Comparison of ENCODE assay signal across 1 cellular context in genomic region chr7:140696679-140697446, GRCh38.
TF ChIP-seq lines count a peak whose summit lies in the region.

Gene NDUFB2 (plus strand): TSS chr7:140696708. CDS start chr7:140696745, 37 bp downstream.

TF ChIP-seq in K562, 482 proteins besides CTCF, POLR2A, EP300 and RAD21 (continued from another document and continues in another):
- TF ChIP-seq TSHZ1 (CRISPR knock-in tag; IDR thresholded peaks at IDR 0.05), result no peak
- peak; percentile 95; the same call in 1 of the 2 replicates for TF ChIP-seq ZNF609 (CRISPR knock-in tag; IDR thresholded peaks at IDR 0.05; ENCODE audit: borderline replicate concordance)
- no peak for TF ChIP-seq ZNF174 (CRISPR knock-in tag; IDR thresholded peaks at IDR 0.05)
- no peak; a peak in 1 of 4 replicates for TF ChIP-seq FOXA3 (CRISPR knock-in tag; conservative IDR thresholded peaks at IDR 0.05 in 1 of 2, IDR thresholded peaks at IDR 0.05 in 1 of 2)
- no peak for TF ChIP-seq FOXJ2 (tag; IDR thresholded peaks at IDR 0.05)
- peak; percentile 70; the same call in 1 of the 2 replicates for TF ChIP-seq GMEB1 (CRISPR knock-in tag; IDR thresholded peaks at IDR 0.05)
- no peak for TF ChIP-seq ESRRB (CRISPR knock-in tag; IDR thresholded peaks at IDR 0.05; ENCODE audit: borderline replicate concordance)
- 0 out of 2 replicates have a peak, but pooled peaks have one; percentile 6 for TF ChIP-seq MAFK (IDR thresholded peaks at IDR 0.05; ENCODE audit: low read length)
- TF ChIP-seq FOXJ3 (CRISPR knock-in tag; IDR thresholded peaks at IDR 0.05), result no peak
- no peak for TF ChIP-seq TEAD4 (IDR thresholded peaks at IDR 0.05; ENCODE audit: low read length)
- TF ChIP-seq TEAD4 (CRISPR knock-in tag; IDR thresholded peaks at IDR 0.05; ENCODE audit: borderline replicate concordance), result no peak
- TF ChIP-seq ZNF507 (tag; conservative IDR thresholded peaks at IDR 0.05), result no peak
- peak; percentile 91; the same call in 1 of the 2 replicates for TF ChIP-seq THAP7 (CRISPR knock-in tag; IDR thresholded peaks at IDR 0.05)
- TF ChIP-seq FOXM1 (IDR thresholded peaks at IDR 0.05; ENCODE audit: low read depth), result no peak
- peak; percentile 95 for TF ChIP-seq FOXM1 (CRISPR knock-in tag; IDR thresholded peaks at IDR 0.05; ENCODE audit: low read depth)
- peak; percentile 63 for TF ChIP-seq KAT2B (IDR thresholded peaks at IDR 0.05; ENCODE audit: low read depth, low read length)
- no peak; the same call in 1 of the 2 replicates for TF ChIP-seq BHLHE40 (IDR thresholded peaks at IDR 0.05; ENCODE audit: low read length)
- peak; percentile 79 for TF ChIP-seq ZBTB1 (CRISPR knock-in tag; IDR thresholded peaks at IDR 0.05; ENCODE audit: borderline replicate concordance, low read depth)
- TF ChIP-seq TAF9B (IDR thresholded peaks at IDR 0.05; ENCODE audit: partially characterized antibody), result peak; percentile 2
- TF ChIP-seq FIP1L1 (IDR thresholded peaks at IDR 0.05; ENCODE audit: low read depth, low read length, poor library complexity, severe bottlenecking), result peak; percentile 82
- peak; percentile 83; the same call in 1 of the 2 replicates for TF ChIP-seq PML (IDR thresholded peaks at IDR 0.05; ENCODE audit: low read length)
- no peak for TF ChIP-seq BRD9 (IDR thresholded peaks at IDR 0.05; ENCODE audit: low read depth, partially characterized antibody)
- TF ChIP-seq FOXK1 (CRISPR knock-in tag; IDR thresholded peaks at IDR 0.05; ENCODE audit: borderline replicate concordance), result peak; percentile 87; the same call in 1 of the 2 replicates
- TF ChIP-seq NFYB (IDR thresholded peaks at IDR 0.05; ENCODE audit: extremely low read depth, insufficient read length), result no peak
- peak; percentile 63 for TF ChIP-seq ELF2 (CRISPR knock-in tag; IDR thresholded peaks at IDR 0.05)
- TF ChIP-seq THRA (IDR thresholded peaks at IDR 0.05), result no peak
- no peak for TF ChIP-seq SMARCC2 (IDR thresholded peaks at IDR 0.05; ENCODE audit: low read depth)
- peak; percentile 75; the same call in 1 of the 2 replicates for TF ChIP-seq E2F1 (CRISPR knock-in tag; IDR thresholded peaks at IDR 0.05)
- TF ChIP-seq PKNOX1 (IDR thresholded peaks at IDR 0.05), result no peak
- peak; percentile 88 for TF ChIP-seq ZNF431 (CRISPR knock-in tag; IDR thresholded peaks at IDR 0.05)
- TF ChIP-seq IRF1 (CRISPR knock-in tag; IDR thresholded peaks at IDR 0.05; ENCODE audit: borderline replicate concordance), result no peak
- TF ChIP-seq POU5F1 (IDR thresholded peaks at IDR 0.05; ENCODE audit: borderline replicate concordance, low read depth, low read length, partially characterized antibody), result no peak
- TF ChIP-seq RBM15 (IDR thresholded peaks at IDR 0.05; ENCODE audit: insufficient read depth, low read length), result no peak
- TF ChIP-seq ARHGAP35 (IDR thresholded peaks at IDR 0.05; ENCODE audit: partially characterized antibody), result no peak
- TF ChIP-seq PHB (CRISPR knock-in tag; IDR thresholded peaks at IDR 0.05), result peak; percentile 78
- TF ChIP-seq ETS2 (tag; IDR thresholded peaks at IDR 0.05; ENCODE audit: borderline replicate concordance, poor library complexity, severe bottlenecking), result no peak
- TF ChIP-seq ZBTB2 (IDR thresholded peaks at IDR 0.05), result no peak
- peak; percentile 99 for TF ChIP-seq KDM5B (IDR thresholded peaks at IDR 0.05; ENCODE audit: insufficient replicate concordance, low read depth, low read length)
- no peak for TF ChIP-seq SREBF1 (IDR thresholded peaks at IDR 0.05; ENCODE audit: borderline replicate concordance, low read depth, low read length)
- 0 out of 4 replicates have a peak, but pooled peaks of 1 of the 2 experiments have one; percentile 18 for TF ChIP-seq ETV6 (IDR thresholded peaks at IDR 0.05; ENCODE audit: borderline replicate concordance in 1 of 2, low read depth in 2 of 2, low read length in 1 of 2)
- peak; percentile 96; the same call in 1 of the 2 replicates for TF ChIP-seq ETV6 (CRISPR knock-in tag; IDR thresholded peaks at IDR 0.05; ENCODE audit: borderline replicate concordance)
